8 cellular contexts compared by ENCODE assay signal in the genomic region with DNA sequence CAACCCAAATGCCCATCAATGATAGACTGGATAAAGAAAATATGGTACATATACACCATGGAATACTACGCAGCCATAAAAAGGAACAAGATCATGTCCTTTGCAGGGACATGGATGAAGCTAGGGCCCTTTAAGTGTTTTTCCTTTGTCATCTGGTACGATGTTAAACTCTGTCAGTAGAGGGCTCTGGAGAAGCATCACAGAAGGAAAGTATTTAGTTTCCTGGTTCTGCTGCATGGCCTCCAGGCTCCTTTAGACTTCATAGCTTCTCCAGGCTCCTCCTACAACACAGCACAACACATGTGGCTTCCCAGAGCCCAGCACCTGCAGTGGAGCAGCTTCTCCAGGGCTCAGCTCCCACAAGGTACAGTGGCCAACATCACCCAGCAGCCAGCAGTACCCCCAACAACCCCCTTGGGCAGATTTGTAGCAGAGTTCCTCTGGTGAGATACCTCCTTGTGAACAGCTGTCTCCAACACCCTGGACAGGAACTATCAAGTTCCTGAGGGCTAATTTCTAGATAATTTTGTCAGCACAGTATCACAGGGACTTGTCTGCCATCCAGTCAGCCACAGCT.
DNase-seq lines count a peak whose midpoint lies in the region; ATAC-seq and TF ChIP-seq lines count a peak whose summit lies in the region.

No MANE protein-coding gene starts in this region.

- H3K4me2 ChIP-seq in H9 (ENCODE audit: insufficient read depth, insufficient read length, low read length) (no peak overlapping the region), PC-3 (ENCODE audit: low read length) (no peak overlapping the region)

- no peak overlapping the region for H2BK20ac ChIP-seq in H9 (ENCODE audit: low read depth, low read length, poor library complexity, severe bottlenecking)

- no peak overlapping the region for H2BK12ac ChIP-seq in H9 (ENCODE audit: insufficient read length, low read depth, low read length)

- no peak overlapping the region for H3K4me3 Mint-ChIP-seq in H9

- H3K9ac ChIP-seq in H9 (ENCODE audit: extremely low read depth, insufficient read length, low read length) = no peak overlapping the region
- H3K9ac ChIP-seq in PC-3 (ENCODE audit: low read length) = no peak overlapping the region

- H3K9me2 ChIP-seq in PC-3 (replicated peaks; ENCODE audit: low read length) = no peaks in the 10 kb centered on the region

- H2AFZ ChIP-seq in H9 (ENCODE audit: low read length) = no peak overlapping the region
- H2AFZ ChIP-seq in PC-3 (ENCODE audit: low read length) = no peak overlapping the region

- H3K4me3 ChIP-seq in PC-3 (ENCODE audit: low read length) = no peak overlapping the region
- H3K4me3 ChIP-seq in H7 (ENCODE audit: insufficient read depth, low read depth, low read length) = no peak overlapping the region

- no peak overlapping the region for H2BK120ac ChIP-seq in H9 (ENCODE audit: low read depth, low read length, poor library complexity, severe bottlenecking)

- no peak overlapping the region for H3K4ac ChIP-seq in H9 (ENCODE audit: low read depth, low read length)

- no peak overlapping the region for H2BK5ac ChIP-seq in H9 (ENCODE audit: insufficient read length, low read length)

- TF ChIP-seq CTCF in H9 (conservative IDR thresholded peaks at IDR 0.05) (peak; percentile 22; the same call in 2 of the 3 replicates), PC-3 (conservative IDR thresholded peaks at IDR 0.05; ENCODE audit: low read depth, low read length) (peak; percentile 47)

- H4K91ac ChIP-seq in H9 (ENCODE audit: insufficient read length, low read depth, low read length) = no peak overlapping the region

- H3K56ac ChIP-seq in H9 (ENCODE audit: insufficient read length, low read depth, low read length) = no peak overlapping the region

- H3K9me3 ChIP-seq in H9 (ENCODE audit: control insufficient read depth, low read depth, low read length) = no peaks in the 10 kb centered on the region
- H3K9me3 ChIP-seq in PC-3 (ENCODE audit: low read length) = no peaks in the 10 kb centered on the region

- DNase-seq in GM04504 (ENCODE audit: low read depth) (peak; percentile 40), H9 (no peak), PC-3 (peak; percentile 53), glomerular visceral epithelial cell (ENCODE audit: extremely low spot score) (peak; percentile 28), H7 (no peak), SKM-1 (lab: John Stamatoyannopoulos, UW; ENCODE audit: unreplicated experiment) (no peak)
- no peak for DNase-seq in stimulated activated CD4-positive, alpha-beta T cell treated with anti-CD3 and anti-CD28 coated beads, Interleukin-2, amount 100 ng/mL, for 24 hours
- DNase-seq in activated CD4-positive, alpha-beta T cell treated with anti-CD3 and anti-CD28 coated beads for 1 hour = no peak

- peaks cover 5 to 10% of the 10 kb centered on the region in 2 experiments for H3K9me3 Mint-ChIP-seq in H9

- peaks cover 4 to 10% of the 10 kb centered on the region in 2 experiments for H3K4me1 Mint-ChIP-seq in H9

- H3K79me2 ChIP-seq in H9 (ENCODE audit: insufficient read depth, low read length) (no peaks in the 10 kb centered on the region), PC-3 (ENCODE audit: low read length) (no peaks in the 10 kb centered on the region)

- H3K14ac ChIP-seq in H9 (ENCODE audit: insufficient read depth, low read length) = no peak overlapping the region

- H3K27me3 ChIP-seq in H9 (ENCODE audit: insufficient read depth, low read length) (no peaks in the 10 kb centered on the region), PC-3 (ENCODE audit: low read length) (no peaks in the 10 kb centered on the region), H7 (ENCODE audit: control insufficient read depth, insufficient read depth, low read length) (no peaks in the 10 kb centered on the region)

- peak; percentile 79 for ATAC-seq in PC-3

- no TSS peak for BruUV-seq in PC-3 (replicated peaks; lab: Mats Ljungman, UMichigan)

- no peaks in the 10 kb centered on the region for H3K4me1 ChIP-seq in H9 (ENCODE audit: insufficient read depth, low read length)
- no peaks in the 10 kb centered on the region for H3K4me1 ChIP-seq in PC-3 (ENCODE audit: insufficient read depth, low read length)

- no peak overlapping the region for H3T11ph ChIP-seq in H9 (ENCODE audit: low read length)

- no peak overlapping the region for H3K23ac ChIP-seq in H9 (ENCODE audit: insufficient read length, low read depth, low read length)

- H3K36me3 ChIP-seq in PC-3 (ENCODE audit: low read depth, low read length) (no peaks in the 10 kb centered on the region), H7 (replicated peaks; ENCODE audit: control insufficient read depth, insufficient read depth, low read length) (no peaks in the 10 kb centered on the region)

- no peaks in the 10 kb centered on the region for H3K79me1 ChIP-seq in H9 (ENCODE audit: insufficient read depth, low read depth, low read length, poor library complexity, severe bottlenecking)

- H3K18ac ChIP-seq in H9 (ENCODE audit: insufficient read length, low read depth, low read length) = no peak overlapping the region

- no peaks in the 10 kb centered on the region for H3K23me2 ChIP-seq in H9 (ENCODE audit: insufficient read length, low read depth, low read length, poor library complexity, severe bottlenecking)

- no CpG with 5 or more reads among the region's 2 CpGs for WGBS in H9 (ENCODE audit: extremely low coverage, insufficient read length, low lambda C conversion rate)

- peaks cover 0 to 8% (median 0%) of the 10 kb centered on the region in 3 experiments; a peak in 4 of 7 replicates for H3K36me3 Mint-ChIP-seq in H9 (ENCODE audit: insufficient read depth in 1 of 3, low read depth in 3 of 3)

- no peak overlapping the region for H3K27ac ChIP-seq in H9 (ENCODE audit: insufficient read length, low read depth, low read length)
- no peak overlapping the region for H3K27ac ChIP-seq in PC-3 (ENCODE audit: low read length)

- no peaks in the 10 kb centered on the region for H4K20me1 ChIP-seq in H9 (ENCODE audit: control insufficient read depth, insufficient read depth, insufficient read length)
- no peaks in the 10 kb centered on the region for H4K20me1 ChIP-seq in PC-3 (ENCODE audit: low read length)

- H3K27ac Mint-ChIP-seq in H9 = no peak overlapping the region

- H4K5ac ChIP-seq in H9 (ENCODE audit: insufficient read length, low read depth, low read length) = no peak overlapping the region

- POLR2A ChIA-PET in PC-3 (lab: Charles Lee; ENCODE audit: unreplicated experiment) = interaction anchor here (0.8 kb wide), 1 partner anchor 57 kb away, joined by 10 read pairs; no protein-coding TSS in a partner anchor

- no peaks in the 10 kb centered on the region for H3F3A ChIP-seq in PC-3 (ENCODE audit: low read length, unreplicated experiment)

- no peak overlapping the region for H4K8ac ChIP-seq in H9 (replicated peaks; ENCODE audit: insufficient read length, low read depth, low read length)

- H2BK15ac ChIP-seq in H9 (ENCODE audit: low read depth, low read length) = no peak overlapping the region

- intact Hi-C loops in PC-3 (cut with micrococcal nuclease) = loop anchor here (1.0 to 10.0 kb wide), 4 partner anchors 63 to 182 kb away; no protein-coding TSS in a partner anchor

- H2AK5ac ChIP-seq in H9 (ENCODE audit: insufficient read length, low read length) = no peak overlapping the region

- H3K27me3 Mint-ChIP-seq in H9 (ENCODE audit: low read depth) = no peaks in the 10 kb centered on the region

- CTCF ChIA-PET in PC-3 (lab: Charles Lee) = interaction anchor here (1.0 kb wide), 1 partner anchor 62 kb away, joined by 7 read pairs; no protein-coding TSS in a partner anchor

Comparison
In these comparisons a context has a peak if more than half of its experiments do, and no peak if none do; other contexts are left out.
1. DNase-seq: peak in GM04504 (single experiment), PC-3 (single experiment) and glomerular visceral epithelial cell (single experiment); none in H9 (single experiment), stimulated activated CD4-positive, alpha-beta T cell treated with anti-CD3 and anti-CD28 coated beads, Interleukin-2, amount 100 ng/mL, for 24 hours (0 of 2), H7 (single experiment), SKM-1 (single experiment) and activated CD4-positive, alpha-beta T cell treated with anti-CD3 and anti-CD28 coated beads for 1 hour (single experiment).